ENCODE assay signal across 17 cellular contexts in the genomic region with DNA sequence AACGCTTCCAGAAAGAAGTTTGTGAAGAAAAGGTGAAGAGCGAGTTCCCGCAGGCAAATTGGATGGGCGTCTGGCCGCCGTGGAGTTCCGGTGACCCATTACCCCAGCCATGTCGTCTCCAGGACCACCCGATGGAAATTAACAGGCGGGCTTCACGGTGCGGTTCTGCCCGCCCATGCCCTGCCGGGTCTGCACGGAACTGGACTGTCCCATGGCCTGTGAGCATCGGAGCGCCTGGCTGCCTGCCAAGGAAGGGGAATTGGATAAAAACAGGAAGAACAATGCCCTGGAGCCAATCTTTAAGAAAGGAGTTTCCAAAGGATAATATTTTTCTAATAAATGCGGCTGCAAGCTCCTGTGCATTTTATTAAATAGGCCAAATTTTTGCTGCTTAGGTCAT.
"Had no signal": no experiment of that assay in that cellular context is flagged by ENCODE, and none has a peak within 500 bp of the region (broad histone marks: within the 10 kb centered on the region; RNA-seq: fewer than 3 reads in every experiment).

No MANE protein-coding gene starts in this region.

- H3K4me1 ChIP-seq: colonic mucosa, parathyroid adenoma, stomach had no signal

- H3K4me3 ChIP-seq: colonic mucosa, esophagus muscularis mucosa, skin epidermis, stomach had no signal

- H3K36me3 ChIP-seq: colonic mucosa, esophagus muscularis mucosa, stomach had no signal

- H3K9me3 ChIP-seq: colonic mucosa, esophagus muscularis mucosa, stomach had no signal

- DNase-seq: activated CD4-positive, alpha-beta T cell treated with anti-CD3 and anti-CD28 coated beads for 48 hours; activated CD4-positive, CD25-positive, alpha-beta regulatory T cell; activated CD8-positive, alpha-beta T cell treated with anti-CD3 and anti-CD28 coated beads, Interleukin-2, amount 10 ng/mL, durations not matched to agents 7 days and 5 days; activated naive CD4-positive, alpha-beta T cell treated with anti-CD3 and anti-CD28 coated beads for 36 hours; activated T-cell treated with anti-CD3 and anti-CD28 coated beads, Interleukin-2, amount 50 U/mL, for 24 hours; anterior cingulate cortex; central memory CD4-positive, alpha-beta T cell; colonic mucosa; left colon; stimulated activated CD4-positive, alpha-beta T cell treated with anti-CD3 and anti-CD28 coated beads, Interleukin-2, amount 100 ng/mL, for 48 hours; stomach; T-helper 1 cell; T-helper 9 cell; trophoblast cell had no signal

- H3K27me3 ChIP-seq: colonic mucosa, esophagus muscularis mucosa, stomach had no signal
